ENCODE assay signal across 9 cellular contexts in the genomic region with DNA sequence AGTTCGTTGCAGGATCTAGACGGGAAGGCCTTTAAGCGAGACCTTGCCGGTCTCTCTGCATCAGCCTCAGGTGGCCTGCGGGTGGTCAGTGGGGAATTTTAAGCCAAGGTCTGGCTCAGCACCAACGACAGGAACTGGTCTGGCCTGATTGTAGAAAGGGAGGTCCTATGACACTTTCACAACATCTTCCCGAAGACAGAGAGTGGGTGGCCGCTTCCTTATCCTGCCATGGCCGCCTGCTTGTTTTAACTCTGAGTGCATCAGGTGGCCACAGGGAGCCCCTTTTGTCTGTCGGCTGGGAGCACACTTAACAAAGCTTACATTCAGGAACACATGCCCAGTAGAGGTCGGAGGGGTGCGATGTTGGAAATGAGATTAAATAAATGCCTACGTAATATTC.
"Had no signal": no experiment of that assay in that cellular context is flagged by ENCODE, and none has a peak within 500 bp of the region (broad histone marks: within the 10 kb centered on the region; RNA-seq: fewer than 3 reads in every experiment).

No MANE protein-coding gene starts in this region.

- H3K4me2 ChIP-seq: KMS-11 had no signal

- H3K36me3 ChIP-seq: HAP-1 had no signal

- H3K9me3 ChIP-seq: HAP-1 had no signal

- H3K4me1 ChIP-seq: HAP-1 had no signal

- H3K27ac ChIP-seq: GM23248, HL-60, KMS-11 had no signal

- H2AFZ ChIP-seq: GM23248 had no signal

- H3K9ac ChIP-seq: GM23248, KMS-11 had no signal

- DNase-seq: GM23248, H7, HFFc6, KBM-7 had no signal

- ATAC-seq: HCT116, HepG2 had no signal

- H3K4me3 ChIP-seq: GM23248, HAP-1 had no signal

- FAIRE-seq: HepG2 had no signal
